Comparison of ENCODE assay signal across 8 cellular contexts in genomic region chr3:141485578-141486415, GRCh38. TPM values are rescaled to one million over a fixed set of nuclear protein-coding genes. Genes with fewer than 3 reads are reported as not detected.
DNase-seq lines count a peak whose midpoint lies in the region; ATAC-seq and TF ChIP-seq lines count a peak whose summit lies in the region.

No MANE protein-coding gene starts in this region.

- peak overlapping the region; percentile 29 for H3K9ac ChIP-seq in Loucy (ENCODE audit: low read depth, low read length, poor library complexity, severe bottlenecking)

- no peaks in the 10 kb centered on the region for H3K9me3 Mint-ChIP-seq in Calu3 (ENCODE audit: low read depth, unreplicated experiment)
- no peaks in the 10 kb centered on the region for H3K9me3 Mint-ChIP-seq in stimulated activated memory B cell treated with anti-CD40 and anti-IgM and Interleukin-4, amounts not matched to agents 10 μg/mL and 1 μg/mL and 100 μg/mL, for 72 hours

- TSS peak; percentile 83 for BruUV-seq in Calu3 (replicated peaks; lab: Mats Ljungman, UMichigan)

- in situ Hi-C loops in GM13977 (cut with MboI; ENCODE audit: low pct_unique_long_range_greater_than_20kb, low sequenced_read_pairs, unreplicated experiment): no loop called here

- peak overlapping the region; percentile 85 for H2AFZ ChIP-seq in Loucy (ENCODE audit: low read length)

- H3K4me2 ChIP-seq in Loucy (ENCODE audit: low read depth, low read length, poor library complexity, severe bottlenecking): peak overlapping the region; percentile 76

- H3K36me3 Mint-ChIP-seq in Calu3 (ENCODE audit: insufficient read depth, unreplicated experiment): peaks cover 49% of the 10 kb centered on the region
- no peaks in the 10 kb centered on the region for H3K36me3 Mint-ChIP-seq in stimulated activated memory B cell treated with anti-CD40 and anti-IgM and Interleukin-4, amounts not matched to agents 10 μg/mL and 1 μg/mL and 100 μg/mL, for 72 hours

- CTCF ChIA-PET in Calu3 (lab: Charles Lee): interaction anchor here (0.6 to 1.1 kb wide), 7 partner anchors 26 to 439 kb away, joined by 3 to 7 read pairs (median 3); no protein-coding TSS in a partner anchor

- peak overlapping the region; percentile 87 for H3K4me3 Mint-ChIP-seq in Calu3 (ENCODE audit: low read depth, unreplicated experiment)
- H3K4me3 Mint-ChIP-seq in stimulated activated memory B cell treated with anti-CD40 and anti-IgM and Interleukin-4, amounts not matched to agents 10 μg/mL and 1 μg/mL and 100 μg/mL, for 72 hours: peak overlapping the region; percentile 83

- H3K4me1 Mint-ChIP-seq in Calu3 (ENCODE audit: low read depth, unreplicated experiment): peaks cover 73% of the 10 kb centered on the region
- peaks cover 51% of the 10 kb centered on the region for H3K4me1 Mint-ChIP-seq in stimulated activated memory B cell treated with anti-CD40 and anti-IgM and Interleukin-4, amounts not matched to agents 10 μg/mL and 1 μg/mL and 100 μg/mL, for 72 hours

- ATAC-seq in stimulated activated memory B cell treated with anti-CD40 and anti-IgM and Interleukin-4, amounts not matched to agents 10 μg/mL and 1 μg/mL and 100 μg/mL, for 72 hours: no peak
- no peak for ATAC-seq in omental fat pad (ENCODE audit: low FRiP score)
- ATAC-seq in HG03025 (IDR thresholded peaks at IDR 0.05; ENCODE audit: low FRiP score, unreplicated experiment): no peak

- no peaks in the 10 kb centered on the region for H3K36me3 ChIP-seq in Loucy (ENCODE audit: insufficient read depth, low read length)

- peak; percentile 64 for DNase-seq in Calu3
- DNase-seq in amniotic epithelial cell (ENCODE audit: low read depth): peak; percentile 86
- DNase-seq in iPS-NIHi11 (ENCODE audit: low spot score): peak; percentile 14
- no peak for DNase-seq in omental fat pad (ENCODE audit: low spot score)
- no peak for DNase-seq in GM13977 (ENCODE audit: low spot score)

- no peak for TF ChIP-seq CTCF in Calu3 (IDR thresholded peaks at IDR 0.05; ENCODE audit: unreplicated experiment)
- no peak for TF ChIP-seq CTCF in Loucy (conservative IDR thresholded peaks at IDR 0.05; ENCODE audit: low read length)
- no peak for TF ChIP-seq CTCF in omental fat pad (IDR thresholded peaks at IDR 0.05)
- no peak for TF ChIP-seq CTCF in GM13977 (IDR thresholded peaks at IDR 0.05; ENCODE audit: extremely low read depth, insufficient read depth, missing control alignments)

- peaks cover 11% of the 10 kb centered on the region; the same call in 1 of the 2 replicates for H3F3A ChIP-seq in Loucy (ENCODE audit: low read depth)

- H3K79me2 ChIP-seq in Loucy (ENCODE audit: insufficient read depth, low read length): peaks cover 29% of the 10 kb centered on the region

- no peaks in the 10 kb centered on the region for H3K27me3 Mint-ChIP-seq in Calu3 (ENCODE audit: unreplicated experiment)
- H3K27me3 Mint-ChIP-seq in stimulated activated memory B cell treated with anti-CD40 and anti-IgM and Interleukin-4, amounts not matched to agents 10 μg/mL and 1 μg/mL and 100 μg/mL, for 72 hours: no peaks in the 10 kb centered on the region

- H3K4me1 ChIP-seq in Loucy (ENCODE audit: insufficient read depth, low read length, poor library complexity, severe bottlenecking): peaks cover 44% of the 10 kb centered on the region

- peak overlapping the region; percentile 76 for H3K4me3 ChIP-seq in Loucy (ENCODE audit: low read length, poor library complexity, severe bottlenecking)

- no peaks in the 10 kb centered on the region for H3K9me2 ChIP-seq in Loucy (replicated peaks; ENCODE audit: low read depth, low read length)

- H3K9me3 ChIP-seq in Loucy (ENCODE audit: insufficient read depth, low read depth, low read length): no peaks in the 10 kb centered on the region

- H3K27me3 ChIP-seq in Loucy (ENCODE audit: insufficient read depth, low read length, poor library complexity, severe bottlenecking): peaks cover 25% of the 10 kb centered on the region

- peak overlapping the region; percentile 96 for H3K27ac Mint-ChIP-seq in Calu3 (ENCODE audit: unreplicated experiment)
- peak overlapping the region; percentile 91 for H3K27ac Mint-ChIP-seq in stimulated activated memory B cell treated with anti-CD40 and anti-IgM and Interleukin-4, amounts not matched to agents 10 μg/mL and 1 μg/mL and 100 μg/mL, for 72 hours

- peaks cover 26% of the 10 kb centered on the region for H4K20me1 ChIP-seq in Loucy (ENCODE audit: insufficient read depth, low read length, poor library complexity, severe bottlenecking)

- intact Hi-C loops in Calu3 (cut with micrococcal nuclease; ENCODE audit: unreplicated experiment): no loop called here

RNA-seq across cellular contexts. Expression of gene RASA2, which starts 1.0 kb away (rescaled TPM):
- 29.2 and 37.4 TPM in 2 replicates for total RNA-seq in Calu3 (2022)
- total RNA-seq in omental fat pad: 10 to 100 TPM; 16.4 to 19.8 (median 18.0) TPM

Comparison
In these comparisons a context has a peak if more than half of its experiments do, and no peak if none do; other contexts are left out.
1. DNase-seq: peak in Calu3 (single experiment), amniotic epithelial cell (single experiment) and iPS-NIHi11 (single experiment); none in omental fat pad (single experiment) and GM13977 (single experiment).